ENCODE assay signal across 8 cellular contexts in genomic region chr11:125941606-125942275, GRCh38. TPM values are rescaled to one million over a fixed set of nuclear protein-coding genes. Genes with fewer than 3 reads are reported as not detected.
DNase-seq lines count a peak whose midpoint lies in the region; ATAC-seq and TF ChIP-seq lines count a peak whose summit lies in the region.

No MANE protein-coding gene starts in this region.

- no peaks in the 10 kb centered on the region for H3K27me3 Mint-ChIP-seq in activated CD4-positive, alpha-beta memory T cell treated with anti-CD3 and anti-CD28 coated beads, Interleukin-2, amount 10 ng/mL, durations not matched to agents 7 days and 5 days
- peaks cover 8% of the 10 kb centered on the region for H3K27me3 Mint-ChIP-seq in nephron (ENCODE audit: low read depth)

- H3K27ac ChIP-seq in BLaER1 treated with 17β-estradiol and CSF1 and Interleukin-3, amounts not matched to agents 10 nM and 100 nM: no peak overlapping the region
- no peak overlapping the region for H3K27ac ChIP-seq in upper lobe of right lung

- peak overlapping the region in 9 of 11 experiments; percentile 6 to 70 (median 47); a peak in 16 of 22 replicates for H3K4me2 ChIP-seq in BLaER1 treated with 17β-estradiol and CSF1 and Interleukin-3, amounts not matched to agents 10 nM and 100 nM

- peak; percentile 12 for DNase-seq in NCI-H2227 treated with DMSO at 0.1 percent for 48 hours (lab: John Stamatoyannopoulos, UW)
- DNase-seq in activated CD4-positive, alpha-beta memory T cell treated with anti-CD3 and anti-CD28 coated beads, Interleukin-2, amount 10 ng/mL, durations not matched to agents 7 days and 5 days: peak; percentile 52
- peak; percentile 57 for DNase-seq in epithelial cell of esophagus (ENCODE audit: low read depth)
- peak; percentile 76 for DNase-seq in upper lobe of right lung
- DNase-seq in GOT3 (lab: John Stamatoyannopoulos, UW): no peak

- peak overlapping the region in 2 of 11 experiments; percentile 9 to 11; a peak in 1 of 22 replicates for H3K9ac ChIP-seq in BLaER1 treated with 17β-estradiol and CSF1 and Interleukin-3, amounts not matched to agents 10 nM and 100 nM

- H3K36me3 ChIP-seq in BLaER1 treated with 17β-estradiol and CSF1 and Interleukin-3, amounts not matched to agents 10 nM and 100 nM: no peaks in the 10 kb centered on the region
- no peaks in the 10 kb centered on the region for H3K36me3 ChIP-seq in upper lobe of right lung

- no peak overlapping the region for H3K4me3 ChIP-seq in BLaER1 treated with 17β-estradiol and CSF1 and Interleukin-3, amounts not matched to agents 10 nM and 100 nM
- H3K4me3 ChIP-seq in epithelial cell of esophagus (ENCODE audit: low read length) (no peak overlapping the region), upper lobe of right lung (no peak overlapping the region)

- no peaks in the 10 kb centered on the region for H3K9me3 ChIP-seq in BLaER1 treated with 17β-estradiol and CSF1 and Interleukin-3, amounts not matched to agents 10 nM and 100 nM (replicated peaks in 1 of 11)
- H3K9me3 ChIP-seq in upper lobe of right lung: no peaks in the 10 kb centered on the region

- ATAC-seq in GM21717 (IDR thresholded peaks at IDR 0.05; ENCODE audit: unreplicated experiment) (peak; percentile 49), upper lobe of right lung (peak; percentile 81)

- TF ChIP-seq CTCF in epithelial cell of esophagus (IDR thresholded peaks at IDR 0.05; ENCODE audit: insufficient read depth, low read depth, low read length, missing control alignments) (peak; percentile 89), nephron (IDR thresholded peaks at IDR 0.05; ENCODE audit: unreplicated experiment in 3 of 3) (peak; percentile 62 to 71 (median 63)), upper lobe of right lung (IDR thresholded peaks at IDR 0.05) (peak; percentile 62)

- intact Hi-C loops in upper lobe of right lung (cut with DNase I): no loop called here

- no peaks in the 10 kb centered on the region for H3K27me3 ChIP-seq in BLaER1 treated with 17β-estradiol and CSF1 and Interleukin-3, amounts not matched to agents 10 nM and 100 nM
- peaks cover 6% of the 10 kb centered on the region for H3K27me3 ChIP-seq in upper lobe of right lung

- no peak overlapping the region for H3K4me3 Mint-ChIP-seq in activated CD4-positive, alpha-beta memory T cell treated with anti-CD3 and anti-CD28 coated beads, Interleukin-2, amount 10 ng/mL, durations not matched to agents 7 days and 5 days
- no peak overlapping the region for H3K4me3 Mint-ChIP-seq in nephron

- peaks cover 0 to 53% (median 37%) of the 10 kb centered on the region in 10 experiments; a peak in 16 of 20 replicates for H3K4me1 ChIP-seq in BLaER1 treated with 17β-estradiol and CSF1 and Interleukin-3, amounts not matched to agents 10 nM and 100 nM
- no peaks in the 10 kb centered on the region for H3K4me1 ChIP-seq in upper lobe of right lung

- no peaks in the 10 kb centered on the region for H3K9me3 Mint-ChIP-seq in activated CD4-positive, alpha-beta memory T cell treated with anti-CD3 and anti-CD28 coated beads, Interleukin-2, amount 10 ng/mL, durations not matched to agents 7 days and 5 days
- H3K9me3 Mint-ChIP-seq in nephron: no peaks in the 10 kb centered on the region

- no peaks in the 10 kb centered on the region; a peak in 1 of 22 replicates for H4K20me1 ChIP-seq in BLaER1 treated with 17β-estradiol and CSF1 and Interleukin-3, amounts not matched to agents 10 nM and 100 nM

- CTCF ChIA-PET in activated CD4-positive, alpha-beta memory T cell treated with anti-CD3 and anti-CD28 coated beads, Interleukin-2, amount 10 ng/mL, durations not matched to agents 7 days and 5 days (lab: Charles Lee): interaction anchor here (0.8 to 7.7 kb wide), 9 partner anchors 10 to 257 kb away, joined by 3 to 75 read pairs (median 3); no protein-coding TSS in a partner anchor

- H3K4me1 Mint-ChIP-seq in activated CD4-positive, alpha-beta memory T cell treated with anti-CD3 and anti-CD28 coated beads, Interleukin-2, amount 10 ng/mL, durations not matched to agents 7 days and 5 days: peaks cover 13% of the 10 kb centered on the region
- H3K4me1 Mint-ChIP-seq in nephron: peaks cover 56% of the 10 kb centered on the region

- H3K27ac Mint-ChIP-seq in activated CD4-positive, alpha-beta memory T cell treated with anti-CD3 and anti-CD28 coated beads, Interleukin-2, amount 10 ng/mL, durations not matched to agents 7 days and 5 days: no peak overlapping the region
- peak overlapping the region; percentile 65 to 96 (median 88) for H3K27ac Mint-ChIP-seq in nephron

- H3K36me3 Mint-ChIP-seq in activated CD4-positive, alpha-beta memory T cell treated with anti-CD3 and anti-CD28 coated beads, Interleukin-2, amount 10 ng/mL, durations not matched to agents 7 days and 5 days (ENCODE audit: low read depth): no peaks in the 10 kb centered on the region
- no peaks in the 10 kb centered on the region for H3K36me3 Mint-ChIP-seq in nephron (ENCODE audit: low read depth)

- POLR2A ChIA-PET in activated CD4-positive, alpha-beta memory T cell treated with anti-CD3 and anti-CD28 coated beads, Interleukin-2, amount 10 ng/mL, durations not matched to agents 7 days and 5 days (lab: Charles Lee): no interaction called here

RNA-seq across cellular contexts. Expression of gene VSIG10L2, which starts 4.1 kb away (rescaled TPM):
- total RNA-seq in activated CD4-positive, alpha-beta memory T cell treated with anti-CD3 and anti-CD28 coated beads, Interleukin-2, amount 10 ng/mL, durations not matched to agents 7 days and 5 days: not detected
- total RNA-seq in upper lobe of right lung: not detected

RNA-seq across cellular contexts. Expression of gene DDX25, which starts 37.4 kb away (rescaled TPM):
- total RNA-seq in activated CD4-positive, alpha-beta memory T cell treated with anti-CD3 and anti-CD28 coated beads, Interleukin-2, amount 10 ng/mL, durations not matched to agents 7 days and 5 days: not detected
- 0.46 TPM for total RNA-seq in upper lobe of right lung

RNA-seq across cellular contexts. Expression of gene PUS3, which starts 38.7 kb away (rescaled TPM):
- 10 to 100 TPM in 1 of 2 experiments, 1 to 10 TPM in 1; 7.8 to 11.5 TPM for total RNA-seq in activated CD4-positive, alpha-beta memory T cell treated with anti-CD3 and anti-CD28 coated beads, Interleukin-2, amount 10 ng/mL, durations not matched to agents 7 days and 5 days
- 11.1 TPM for total RNA-seq in upper lobe of right lung

RNA-seq across cellular contexts. Expression of gene HYLS1, which starts 54.3 kb away (rescaled TPM):
- 10 to 100 TPM; 14.0 to 15.5 TPM for total RNA-seq in activated CD4-positive, alpha-beta memory T cell treated with anti-CD3 and anti-CD28 coated beads, Interleukin-2, amount 10 ng/mL, durations not matched to agents 7 days and 5 days
- total RNA-seq in upper lobe of right lung: 3.2 TPM
